ENCODE assay signal across 25 cellular contexts in the genomic region with DNA sequence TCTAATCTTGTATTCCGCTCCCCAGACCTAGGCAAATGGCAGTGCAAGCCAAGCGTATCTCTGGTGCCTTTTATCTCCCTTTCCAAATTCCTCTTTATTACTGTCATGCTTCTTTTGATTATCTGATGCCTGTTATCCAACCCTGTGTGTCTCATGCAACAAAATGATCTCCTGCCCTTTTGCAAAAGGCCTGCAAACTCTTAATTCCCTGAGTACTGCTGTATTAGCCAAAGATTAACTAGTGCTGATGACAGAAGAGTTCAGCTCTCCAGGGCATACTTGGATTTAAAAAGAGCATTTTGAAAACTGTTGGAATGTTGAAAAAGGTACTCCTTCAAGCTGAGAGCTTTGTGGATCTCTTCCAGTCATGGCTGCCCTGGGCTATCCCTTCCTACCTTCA.
A peak's percentile ranks its signal among the peaks of the same experiment; 100 is the strongest.
DNase-seq lines count a peak whose midpoint lies in the region; ATAC-seq and TF ChIP-seq lines count a peak whose summit lies in the region.
"Had no signal": no experiment of that assay in that cellular context is flagged by ENCODE, and none has a peak within 500 bp of the region (broad histone marks: within the 10 kb centered on the region; RNA-seq: fewer than 3 reads in every experiment).

No MANE protein-coding gene starts in this region.

- H3K4me1 ChIP-seq in GM23338 (ENCODE audit: insufficient read depth) (peaks cover 58% of the 10 kb centered on the region), hepatocyte (ENCODE audit: insufficient read depth) (peaks cover 37% of the 10 kb centered on the region), uterus (peaks cover 0 to 7% of the 10 kb centered on the region in 2 donors)
- H3K4me1 ChIP-seq: foreskin keratinocyte had no signal

- no peak for TF ChIP-seq CTCF in GM23338 (conservative IDR thresholded peaks at IDR 0.05; ENCODE audit: low read depth in 2 of 2)
- no peak for TF ChIP-seq CTCF in hepatocyte (IDR thresholded peaks at IDR 0.05; ENCODE audit: poor library complexity)
- no peak for TF ChIP-seq CTCF in nephron (IDR thresholded peaks at IDR 0.05; ENCODE audit: unreplicated experiment in 3 of 3)
- no peak for TF ChIP-seq CTCF in uterus (IDR thresholded peaks at IDR 0.05)

- no peak overlapping the region for H3K4me2 ChIP-seq in GM23338
- H3K4me2 ChIP-seq in hepatocyte: peak overlapping the region; percentile 33

- H3K9me3 ChIP-seq in T-helper 17 cell (ENCODE audit: control insufficient read depth, low read length, poor library complexity, severe bottlenecking) (no peaks in the 10 kb centered on the region), hepatocyte (ENCODE audit: low read depth) (no peaks in the 10 kb centered on the region), uterus (no peaks in the 10 kb centered on the region)
- H3K9me3 ChIP-seq: pancreas had no signal

- H3K27ac Mint-ChIP-seq in GM23338 (peak overlapping the region; percentile 56; the same call in 1 of the 2 replicates), T-helper 17 cell (peak overlapping the region; percentile 8), nephron (peak overlapping the region; percentile 29 to 71 (median 63))
- H3K27ac Mint-ChIP-seq: activated naive CD4-positive, alpha-beta T cell treated with anti-CD3 and anti-CD28 coated beads for 36 hours; activated T-cell treated with anti-CD3 and anti-CD28 coated beads, Interleukin-2, amount 50 U/mL, for 72 hours had no signal

- H4K20me1 ChIP-seq in GM23338 (replicated peaks; ENCODE audit: insufficient read depth) (no peaks in the 10 kb centered on the region), hepatocyte (ENCODE audit: insufficient read depth, poor library complexity, severe bottlenecking) (no peaks in the 10 kb centered on the region)

- H3K36me3 ChIP-seq in GM23338 (ENCODE audit: insufficient read depth) (0 out of 2 replicates have a peak, but pooled peaks cover 4% of the 10 kb centered on the region), hepatocyte (replicated peaks; ENCODE audit: insufficient read depth, low read depth) (no peaks in the 10 kb centered on the region), uterus (no peaks in the 10 kb centered on the region)
- H3K36me3 ChIP-seq: pancreas had no signal

- intact Hi-C loops in uterus (cut with DNase I; ENCODE audit: low total_unique reads): no loop called here

- H3K79me2 ChIP-seq in GM23338 (replicated peaks; ENCODE audit: insufficient read depth): peaks cover 63% of the 10 kb centered on the region
- H3K79me2 ChIP-seq in hepatocyte: peaks cover 71% of the 10 kb centered on the region

- no peak for TF ChIP-seq POLR2A in uterus (IDR thresholded peaks at IDR 0.05)

- H3K27me3 ChIP-seq in GM23338 (ENCODE audit: insufficient read depth) (no peaks in the 10 kb centered on the region), hepatocyte (no peaks in the 10 kb centered on the region), uterus (no peaks in the 10 kb centered on the region)
- H3K27me3 ChIP-seq: dorsolateral prefrontal cortex, foreskin keratinocyte, pancreas had no signal

- DNase-seq in GM23338 (ENCODE audit: low spot score): no peak
- no peak for DNase-seq in T-helper 17 cell
- no peak for DNase-seq in hepatocyte (ENCODE audit: low spot score)
- DNase-seq in uterus: no peak
- no peak for DNase-seq in effector CD8-positive, alpha-beta T cell (lab: John Stamatoyannopoulos, UW)
- DNase-seq in NCI-H1092 (lab: John Stamatoyannopoulos, UW): no peak
- DNase-seq in NCI-H1694 (lab: John Stamatoyannopoulos, UW): no peak
- DNase-seq: activated CD4-positive, alpha-beta T cell treated with anti-CD3 and anti-CD28 coated beads for 4 hours; activated naive CD4-positive, alpha-beta T cell treated with anti-CD3 and anti-CD28 coated beads for 36 hours; activated T-cell treated with anti-CD3 and anti-CD28 coated beads, Interleukin-2, amount 50 U/mL, for 72 hours; anterior cingulate cortex; DMS 273 treated with DMSO at 0.1 percent for 48 hours; dorsolateral prefrontal cortex; foreskin keratinocyte; HCEC 1CT; MV-4-11; naive thymus-derived CD8-positive, alpha-beta T cell; NCI-H1930; NCI-H774; pancreas; PC-3; SHP77 treated with DMSO at 0.1 percent for 48 hours had no signal

- WGBS in hepatocyte (ENCODE audit: low lambda C conversion rate, missing lambda C conversion rate): 36% methylated on average over 2 of the region's 2 CpGs

- no peaks in the 10 kb centered on the region for H3F3A ChIP-seq in GM23338 (replicated peaks; ENCODE audit: low read depth)

- peaks cover 18% of the 10 kb centered on the region for H3K9me3 Mint-ChIP-seq in GM23338
- H3K9me3 Mint-ChIP-seq in nephron: peaks cover 11% of the 10 kb centered on the region
- H3K9me3 Mint-ChIP-seq: central memory CD8-positive, alpha-beta T cell had no signal

- no peak overlapping the region for H3K4me3 ChIP-seq in GM23338
- H3K4me3 ChIP-seq in hepatocyte: no peak overlapping the region
- no peak overlapping the region for H3K4me3 ChIP-seq in uterus
- H3K4me3 ChIP-seq: dorsolateral prefrontal cortex, pancreas had no signal

- H3K4me1 Mint-ChIP-seq in GM23338 (peaks cover 57% of the 10 kb centered on the region), T-helper 17 cell (no peaks in the 10 kb centered on the region), nephron (peaks cover 58% of the 10 kb centered on the region)

- H3K4me3 Mint-ChIP-seq in GM23338 (no peak overlapping the region), T-helper 17 cell (no peak overlapping the region), nephron (no peak overlapping the region)
- H3K4me3 Mint-ChIP-seq: activated naive CD4-positive, alpha-beta T cell treated with anti-CD3 and anti-CD28 coated beads for 36 hours; activated T-cell treated with anti-CD3 and anti-CD28 coated beads, Interleukin-2, amount 50 U/mL, for 72 hours; CD14-positive monocyte; central memory CD8-positive, alpha-beta T cell; naive thymus-derived CD8-positive, alpha-beta T cell had no signal

- H2AFZ ChIP-seq in GM23338 (no peak overlapping the region), hepatocyte (no peak overlapping the region)

- H3K27me3 Mint-ChIP-seq in GM23338 (ENCODE audit: insufficient read depth, low read depth, poor library complexity): peaks cover 8% of the 10 kb centered on the region
- no peaks in the 10 kb centered on the region for H3K27me3 Mint-ChIP-seq in T-helper 17 cell
- H3K27me3 Mint-ChIP-seq in nephron (ENCODE audit: low read depth): no peaks in the 10 kb centered on the region
- H3K27me3 Mint-ChIP-seq: central memory CD8-positive, alpha-beta T cell; naive thymus-derived CD8-positive, alpha-beta T cell had no signal

- ATAC-seq in GM23338: no peak
- ATAC-seq in T-helper 17 cell: no peak
- ATAC-seq: activated T-cell treated with anti-CD3 and anti-CD28 coated beads, Interleukin-2, amount 50 U/mL, for 72 hours; foreskin keratinocyte; naive thymus-derived CD8-positive, alpha-beta T cell; pancreas; PC-3 had no signal

- H3K27ac ChIP-seq in GM23338 (ENCODE audit: low read depth) (no peak overlapping the region), hepatocyte (peak overlapping the region; percentile 25), uterus (no peak overlapping the region)
- H3K27ac ChIP-seq: dorsolateral prefrontal cortex, foreskin keratinocyte, pancreas had no signal

- H3K9me2 ChIP-seq in GM23338 (ENCODE audit: insufficient read depth): no peaks in the 10 kb centered on the region
- H3K9me2 ChIP-seq in hepatocyte (replicated peaks; ENCODE audit: insufficient read depth): no peaks in the 10 kb centered on the region

- H3K36me3 Mint-ChIP-seq in GM23338 (ENCODE audit: low read depth) (peaks cover 29% of the 10 kb centered on the region), T-helper 17 cell (ENCODE audit: low read depth) (no peaks in the 10 kb centered on the region), nephron (ENCODE audit: low read depth) (peaks cover 13% of the 10 kb centered on the region)

TF ChIP-seq in GM23338, 12 proteins besides CTCF, POLR2A, EP300 and RAD21:
- TF ChIP-seq ZNF114 (CRISPR knock-in tag; IDR thresholded peaks at IDR 0.05): no peak
- TF ChIP-seq ZNF331 (CRISPR knock-in tag; IDR thresholded peaks at IDR 0.05; ENCODE audit: low read depth): no peak
- TF ChIP-seq EZH2 (IDR thresholded peaks at IDR 0.05; ENCODE audit: low read depth, unreplicated experiment): no peak
- TF ChIP-seq JUNB (IDR thresholded peaks at IDR 0.05; ENCODE audit: unreplicated experiment): no peak
- TF ChIP-seq REST (IDR thresholded peaks at IDR 0.05; ENCODE audit: unreplicated experiment): no peak
- no peak for TF ChIP-seq ETS1 (IDR thresholded peaks at IDR 0.05)
- TF ChIP-seq CREB1 (CRISPR knock-in tag; IDR thresholded peaks at IDR 0.05; ENCODE audit: low read depth): no peak

Comparison
In these comparisons a context has a peak if more than half of its experiments do, and no peak if none do; other contexts are left out.
1. H3K27ac Mint-ChIP-seq: peak in every context shown above with its lines; median percentile 63 in nephron; 56 in GM23338; 8 in T-helper 17 cell.